ENCODE assay signal across 16 cellular contexts in the genomic region with DNA sequence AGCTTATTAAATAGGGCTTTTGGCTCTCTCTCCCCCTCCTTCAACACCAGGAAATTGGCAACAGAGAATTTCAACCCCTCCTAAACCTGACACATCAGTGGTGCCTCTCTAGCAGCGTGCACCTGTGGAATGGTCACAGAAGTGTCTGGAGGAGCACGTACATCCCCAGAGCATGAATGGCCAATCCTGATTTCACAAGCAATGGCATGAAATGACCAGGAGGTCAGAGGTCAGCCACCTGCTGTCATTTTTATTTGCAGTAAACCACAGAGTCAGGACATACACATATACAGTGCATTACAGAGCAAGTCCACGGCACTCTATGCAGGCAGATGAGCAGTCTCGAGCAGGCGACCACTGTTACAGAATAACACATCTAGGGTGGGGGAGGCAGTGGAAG. TPM values are rescaled to one million over a fixed set of nuclear protein-coding genes. Genes with fewer than 3 reads are reported as not detected.
DNase-seq lines count a peak whose midpoint lies in the region; ATAC-seq, FAIRE-seq and TF ChIP-seq lines count a peak whose summit lies in the region.
"Had no signal": no experiment of that assay in that cellular context is flagged by ENCODE, and none has a peak within 500 bp of the region (broad histone marks: within the 10 kb centered on the region; RNA-seq: fewer than 3 reads in every experiment).

No MANE protein-coding gene starts in this region.

- no peaks in the 10 kb centered on the region for H3K9me1 ChIP-seq in K562 (ENCODE audit: control insufficient read depth, insufficient read depth, low read length)

- no peaks in the 10 kb centered on the region for H3K36me3 Mint-ChIP-seq in neural progenitor cell
- H3K36me3 Mint-ChIP-seq: CD4-positive, CD25-positive, alpha-beta regulatory T cell had no signal

- H4K20me1 ChIP-seq in K562 (replicated peaks; ENCODE audit: control insufficient read depth, insufficient read depth, low read length) (0 out of 2 replicates have a peak, but pooled peaks cover 8% of the 10 kb centered on the region), neural progenitor cell (ENCODE audit: low read depth) (no peaks in the 10 kb centered on the region)

- no peaks in the 10 kb centered on the region for H3K36me3 ChIP-seq in HEK293 (ENCODE audit: control insufficient read depth in 2 of 2, insufficient read depth in 1 of 2, low read length in 2 of 2)
- H3K36me3 ChIP-seq in K562 (ENCODE audit: control insufficient read depth, insufficient read depth, low read length) = no peaks in the 10 kb centered on the region
- H3K36me3 ChIP-seq in neural progenitor cell = no peaks in the 10 kb centered on the region

- TF ChIP-seq CTCF in HEK293 (tag by site-specific recombination; IDR thresholded peaks at IDR 0.05) (no peak), K562 (IDR thresholded peaks at IDR 0.05 in 2 of 3, conservative IDR thresholded peaks at IDR 0.05 in 1 of 3; ENCODE audit: insufficient read depth in 2 of 3, low read depth in 1 of 3, low read length in 3 of 3) (no peak), neural progenitor cell (IDR thresholded peaks at IDR 0.05) (no peak)

- DNase-seq in NCI-H2196 (lab: John Stamatoyannopoulos, UW; ENCODE audit: unreplicated experiment) (peak; percentile 34), NCI-H2196 treated with DMSO at 0.1 percent for 48 hours (lab: John Stamatoyannopoulos, UW; ENCODE audit: unreplicated experiment) (no peak), K562 (ENCODE audit: extremely low read depth in 1 of 4, low spot score in 3 of 4) (no peak), neural progenitor cell (ENCODE audit: low spot score) (no peak), SK-N-DZ (ENCODE audit: low spot score) (no peak), SW480 (ENCODE audit: low spot score) (no peak)
- DNase-seq: CD4-positive, CD25-positive, alpha-beta regulatory T cell; DMS 273 treated with DMSO at 0.1 percent for 48 hours; GOT3; H9; KBM-7 had no signal

- in situ Hi-C loops in K562 (cut with MboI) = no loop called here

- WGBS in K562 (ENCODE audit: insufficient coverage, low coverage, missing lambda C conversion rate) = 0% methylated on average over 5 of the region's 5 CpGs

- H3K4me1 ChIP-seq in HEK293 (ENCODE audit: control insufficient read depth, insufficient read depth, low read length) (no peaks in the 10 kb centered on the region), K562 (replicated peaks in 1 of 2; ENCODE audit: control insufficient read depth in 2 of 2, insufficient read depth in 2 of 2, low read length in 2 of 2) (no peaks in the 10 kb centered on the region; a peak in 1 of 5 replicates), neural progenitor cell (no peaks in the 10 kb centered on the region)

- H3K4me3 ChIP-seq in HEK293 (ENCODE audit: low read depth, low read length) (no peak overlapping the region), K562 (no peak overlapping the region), neural progenitor cell (no peak overlapping the region)

- TF ChIP-seq POLR2A in K562 (conservative IDR thresholded peaks at IDR 0.05) = no peak

- H3K9me3 ChIP-seq in HEK293 (ENCODE audit: control insufficient read depth, insufficient read depth, low read depth, low read length) (no peaks in the 10 kb centered on the region), K562 (replicated peaks; ENCODE audit: control insufficient read depth, insufficient read depth, low read depth, low read length) (no peaks in the 10 kb centered on the region), neural progenitor cell (ENCODE audit: low read depth) (no peaks in the 10 kb centered on the region)

- no peaks in the 10 kb centered on the region for H3F3A ChIP-seq in neural progenitor cell (ENCODE audit: low read depth)

- peak overlapping the region; percentile 11 for H3K4me3 Mint-ChIP-seq in neural progenitor cell
- H3K4me3 Mint-ChIP-seq: CD4-positive, CD25-positive, alpha-beta regulatory T cell; H9 had no signal

- ATAC-seq in K562 (peak; percentile 50; the same call in 2 of the 3 replicates), GM18519 (IDR thresholded peaks at IDR 0.05; ENCODE audit: low FRiP score, unreplicated experiment) (no peak)

- no TSS peak for BruUV-seq in K562 (replicated peaks; lab: Mats Ljungman, UMichigan)

- H3K4me2 ChIP-seq in K562 (ENCODE audit: insufficient read depth, low read length) (no peak overlapping the region), neural progenitor cell (no peak overlapping the region)

- H3K4me1 Mint-ChIP-seq in neural progenitor cell = peaks cover 25% of the 10 kb centered on the region
- H3K4me1 Mint-ChIP-seq: CD4-positive, CD25-positive, alpha-beta regulatory T cell had no signal

- CTCF ChIA-PET in HEK293 (lab: Yijun Ruan, JAX) = interaction anchor here (1.7 kb wide), 1 partner anchor 8 kb away, joined by 3 read pairs; no protein-coding TSS in a partner anchor
- CTCF ChIA-PET in K562 (lab: Yijun Ruan, JAX; ENCODE audit: low intra/inter-chr PET ratio) = interaction anchor here (0.6 kb wide), 1 partner anchor 148 kb away, joined by 3 read pairs; no protein-coding TSS in a partner anchor

- H3K27me3 Mint-ChIP-seq in neural progenitor cell (ENCODE audit: insufficient read depth, low read depth) = peaks cover 10% of the 10 kb centered on the region

- H3K9ac ChIP-seq in K562 (ENCODE audit: insufficient read depth in 1 of 2, low read depth in 2 of 2, low read length in 2 of 2) (no peak overlapping the region), neural progenitor cell (no peak overlapping the region)

- POLR2A ChIA-PET in HEK293 (lab: Yijun Ruan, JAX) = no interaction called here
- POLR2A ChIA-PET in K562 (lab: Yijun Ruan, JAX) = interaction anchor here (1.0 kb wide), 1 partner anchor 26 kb away, joined by 4 read pairs; no protein-coding TSS in a partner anchor

- no peak for TF ChIP-seq RAD21 in K562 (CRISPR knock-in tag; conservative IDR thresholded peaks at IDR 0.05 in 1 of 2, IDR thresholded peaks at IDR 0.05 in 1 of 2)

- no peak overlapping the region for H3K27ac ChIP-seq in HEK293 (ENCODE audit: extremely low read depth, low read depth, low read length)
- no peak overlapping the region for H3K27ac ChIP-seq in K562 (ENCODE audit: extremely low read depth, low read depth, low read length)
- H3K27ac ChIP-seq in neural progenitor cell = no peak overlapping the region
- H3K27ac ChIP-seq: 22Rv1, HL-60 had no signal

- no peaks in the 10 kb centered on the region for H3K9me3 Mint-ChIP-seq in neural progenitor cell
- H3K9me3 Mint-ChIP-seq: CD4-positive, CD25-positive, alpha-beta regulatory T cell; H9 had no signal

- H2AFZ ChIP-seq in K562 (ENCODE audit: low read depth, low read length) (no peak overlapping the region), neural progenitor cell (replicated peaks) (no peak overlapping the region)

- intact Hi-C loops in K562 (cut with micrococcal nuclease) = no loop called here

- no peaks in the 10 kb centered on the region for H3K79me2 ChIP-seq in K562 (ENCODE audit: control insufficient read depth, insufficient read depth, low read length)
- H3K79me2 ChIP-seq in neural progenitor cell (ENCODE audit: low read depth) = no peaks in the 10 kb centered on the region

- H3K27ac Mint-ChIP-seq in neural progenitor cell = no peak overlapping the region
- H3K27ac Mint-ChIP-seq: CD4-positive, CD25-positive, alpha-beta regulatory T cell; H9 had no signal

- H3K27me3 ChIP-seq in K562 (ENCODE audit: control insufficient read depth in 2 of 2, insufficient read depth in 2 of 2, low read length in 2 of 2) (peaks cover 46 to 61% of the 10 kb centered on the region in 2 experiments), neural progenitor cell (no peaks in the 10 kb centered on the region)

- TF ChIP-seq EP300 in K562 (IDR thresholded peaks at IDR 0.05; ENCODE audit: low read length) = no peak

- FAIRE-seq in K562 (lab: Jason Lieb, UNC) = no peak
- FAIRE-seq: GM19239 had no signal

TF ChIP-seq in HEK293, 187 proteins besides CTCF, POLR2A, EP300 and RAD21 (continues in another document):
- no peak for TF ChIP-seq ZNF792 (tag by site-specific recombination; IDR thresholded peaks at IDR 0.05)
- TF ChIP-seq SCRT1 (tag by site-specific recombination; IDR thresholded peaks at IDR 0.05; ENCODE audit: borderline replicate concordance) = 0 out of 2 replicates have a peak, but pooled peaks have one; percentile 27
- peak; percentile 42; the same call in 1 of the 2 replicates for TF ChIP-seq FEZF1 (tag by site-specific recombination; IDR thresholded peaks at IDR 0.05)
- TF ChIP-seq ZNF837 (tag by site-specific recombination; IDR thresholded peaks at IDR 0.05) = no peak
- TF ChIP-seq SCRT2 (tag by site-specific recombination; IDR thresholded peaks at IDR 0.05) = no peak
- no peak for TF ChIP-seq ZSCAN30 (tag by site-specific recombination; IDR thresholded peaks at IDR 0.05)

TF ChIP-seq in K562, 482 proteins besides CTCF, POLR2A, EP300 and RAD21:
- TF ChIP-seq NR2C2 (CRISPR knock-in tag; IDR thresholded peaks at IDR 0.05) (no peak), NR2C2 (tag; IDR thresholded peaks at IDR 0.05) (peak; percentile 61; the same call in 1 of the 2 replicates), NRF1 (conservative IDR thresholded peaks at IDR 0.05 in 1 of 2, IDR thresholded peaks at IDR 0.05 in 1 of 2) (no peak), ZFX (CRISPR knock-in tag; IDR thresholded peaks at IDR 0.05) (no peak), NR2C1 (IDR thresholded peaks at IDR 0.05) (peak; percentile 36; the same call in 1 of the 2 replicates), NR2C1 (tag; IDR thresholded peaks at IDR 0.05) (peak; percentile 55; the same call in 1 of the 2 replicates), ZNF583 (CRISPR knock-in tag; IDR thresholded peaks at IDR 0.05) (no peak)

RNA-seq across cellular contexts. Expression of gene ETV5, which starts 25.1 kb away (rescaled TPM):
- 33.1 and 48.0 TPM in 2 replicates for total RNA-seq in K562 (2011; cell fraction: chromatin; rRNA removed; ENCODE audit: low replicate concordance)
- 14.3 and 15.1 TPM in 2 replicates for total RNA-seq in K562 (2011; cell fraction: nucleolus; rRNA removed)
- 24.0 and 42.4 TPM in 2 replicates for total RNA-seq in K562 (2011; cell fraction: nucleoplasm; rRNA removed)
- total RNA-seq in K562 (2014; rRNA removed) = 18.4 and 18.8 TPM in 2 replicates
- total RNA-seq in K562 (2014; rRNA removed; fragmentation: Illumina TruSeq; extraction: Trizol) = 18.2 and 23.6 TPM in 2 replicates
- total RNA-seq in K562 (2015; rRNA removed; fragmentation: Illumina TruSeq; extraction: Trizol) = 9.6 and 9.8 TPM in 2 replicates
- total RNA-seq in K562 (2021) = 22.2 and 25.9 TPM in 2 replicates
- polyA plus RNA-seq in K562 (2011; rRNA removed) = 9.4 and 18.0 TPM in 2 replicates
- 10.5 and 11.5 TPM in 2 replicates for polyA plus RNA-seq in K562 (2011; cell fraction: cytosol; rRNA removed)
- 10.1 and 12.7 TPM in 2 replicates for polyA plus RNA-seq in K562 (2011; cell fraction: nucleus; rRNA removed)
- polyA plus RNA-seq in K562 (2012) = 16.9 and 20.9 TPM in 2 replicates
- polyA plus RNA-seq in K562 (2014; fragmentation: Illumina TruSeq; extraction: Trizol) = 14.5 and 16.1 TPM in 2 replicates
- polyA plus RNA-seq in K562 (2014; fragmentation: Nextera tagmentation; extraction: Ambion mirVana) = 10 to 100 TPM in 1 of 2 experiments, 1 to 10 TPM in 1; 9.2 to 12.6 TPM
- 13.7 and 15.9 TPM in 2 replicates for polyA plus RNA-seq in K562 (2014; rRNA removed)
- polyA minus RNA-seq in K562 (2011; rRNA and poly(A)+ RNA removed) = 12.8 and 21.7 TPM in 2 replicates
- polyA minus RNA-seq in K562 (2011; cell fraction: cytosol; rRNA and poly(A)+ RNA removed) = 13.2 and 16.8 TPM in 2 replicates
- polyA minus RNA-seq in K562 (2011; cell fraction: nucleus; rRNA and poly(A)+ RNA removed) = 10.9 and 11.0 TPM in 2 replicates
- 12.5 and 16.3 TPM in 2 replicates for total RNA-seq in neural progenitor cell (ENCODE audit: low replicate concordance)
- 0.38 and 2.9 TPM in 2 replicates for polyA plus RNA-seq in SK-N-DZ (2014; cell fraction: cytosol; rRNA removed)
- 0.06 and 0.28 TPM in 2 replicates for polyA plus RNA-seq in SK-N-DZ (2014; cell fraction: nucleus; rRNA removed)
- total RNA-seq: CD4-positive, CD25-positive, alpha-beta regulatory T cell had no signal
